Comparison of ENCODE assay signal across 27 cellular contexts in genomic region chr9:113320051-113320450, GRCh38. TPM values are rescaled to one million over a fixed set of nuclear protein-coding genes. Genes with fewer than 3 reads are reported as not detected.
A peak's percentile ranks its signal among the peaks of the same experiment; 100 is the strongest.
DNase-seq lines count a peak whose midpoint lies in the region; ATAC-seq and TF ChIP-seq lines count a peak whose summit lies in the region.
"Had no signal": no experiment of that assay in that cellular context is flagged by ENCODE, and none has a peak within 500 bp of the region (broad histone marks: within the 10 kb centered on the region; RNA-seq: fewer than 3 reads in every experiment).

No MANE protein-coding gene starts in this region.

- no peaks in the 10 kb centered on the region for H3K9me2 ChIP-seq in OCI-LY7 (ENCODE audit: insufficient read depth, low read length)

- H3K27ac Mint-ChIP-seq in endodermal cell (no peak overlapping the region), endothelial cell (ENCODE audit: unreplicated experiment) (no peak overlapping the region)
- H3K27ac Mint-ChIP-seq: CD14-positive monocyte; CD4-positive, alpha-beta memory T cell; CD4-positive, CD25-positive, alpha-beta regulatory T cell; CD8-positive, alpha-beta memory T cell had no signal

- ATAC-seq in HG03196 (IDR thresholded peaks at IDR 0.05; ENCODE audit: unreplicated experiment), result no peak
- ATAC-seq: GM12878 had no signal

- H3K9me3 Mint-ChIP-seq in endodermal cell, result no peaks in the 10 kb centered on the region
- H3K9me3 Mint-ChIP-seq in endothelial cell (ENCODE audit: unreplicated experiment), result no peaks in the 10 kb centered on the region
- H3K9me3 Mint-ChIP-seq: CD4-positive, alpha-beta memory T cell; CD8-positive, alpha-beta memory T cell had no signal

- H3K4me2 ChIP-seq in parathyroid adenoma (ENCODE audit: low read length), result peak overlapping the region; percentile 2
- H3K4me2 ChIP-seq in OCI-LY7 (ENCODE audit: low read length), result no peak overlapping the region
- H3K4me2 ChIP-seq: BLaER1 had no signal

- DNase-seq in endodermal cell, result peak; percentile 8
- no peak for DNase-seq in OCI-LY7 (ENCODE audit: low spot score)
- DNase-seq in endothelial cell (ENCODE audit: low spot score), result no peak
- DNase-seq: 8988T; ACHN; BE2C; C1 segment of cervical spinal cord; CD4-positive, alpha-beta memory T cell; CD4-positive, CD25-positive, alpha-beta regulatory T cell; CD8-positive, alpha-beta memory T cell; COR-L47; DMS 273 treated with DMSO at 0.1 percent for 48 hours; DMS153; DMS53; DMS79; DND-41; EL; GDM1 had no signal

- TF ChIP-seq CTCF in endodermal cell (conservative IDR thresholded peaks at IDR 0.05) (no peak), parathyroid adenoma (IDR thresholded peaks at IDR 0.05) (no peak), OCI-LY7 (conservative IDR thresholded peaks at IDR 0.05; ENCODE audit: low read length) (no peak), endothelial cell (IDR thresholded peaks at IDR 0.05; ENCODE audit: unreplicated experiment) (no peak)

- no peaks in the 10 kb centered on the region for H4K20me1 ChIP-seq in OCI-LY7 (ENCODE audit: insufficient read depth, low read length)
- H4K20me1 ChIP-seq: BLaER1 had no signal

- H3K27me3 Mint-ChIP-seq in endodermal cell (ENCODE audit: insufficient read depth), result no peaks in the 10 kb centered on the region
- no peaks in the 10 kb centered on the region for H3K27me3 Mint-ChIP-seq in endothelial cell (ENCODE audit: unreplicated experiment)
- H3K27me3 Mint-ChIP-seq: CD4-positive, alpha-beta memory T cell; CD4-positive, CD25-positive, alpha-beta regulatory T cell had no signal

- H3K27me3 ChIP-seq in endodermal cell (ENCODE audit: control insufficient read depth, insufficient read depth, low read length, poor library complexity, severe bottlenecking), result no peaks in the 10 kb centered on the region
- no peaks in the 10 kb centered on the region for H3K27me3 ChIP-seq in parathyroid adenoma (ENCODE audit: control insufficient read depth, insufficient read depth, low read length)
- H3K27me3 ChIP-seq: BE2C, BLaER1 had no signal

- H3K4me1 ChIP-seq in endodermal cell (ENCODE audit: control insufficient read depth, insufficient read depth, low read length) (peaks cover 8% of the 10 kb centered on the region), parathyroid adenoma (peaks cover 40% of the 10 kb centered on the region), OCI-LY7 (ENCODE audit: insufficient read depth, low read length, poor library complexity, severe bottlenecking) (no peaks in the 10 kb centered on the region)
- H3K4me1 ChIP-seq: BLaER1 had no signal

- H3K4me1 Mint-ChIP-seq in endodermal cell, result peaks cover 3% of the 10 kb centered on the region
- peaks cover 7% of the 10 kb centered on the region for H3K4me1 Mint-ChIP-seq in endothelial cell (ENCODE audit: unreplicated experiment)
- H3K4me1 Mint-ChIP-seq: CD14-positive monocyte; CD4-positive, alpha-beta memory T cell; CD4-positive, CD25-positive, alpha-beta regulatory T cell; CD8-positive, alpha-beta memory T cell had no signal

- no peak overlapping the region for H3K27ac ChIP-seq in endodermal cell (ENCODE audit: low read depth, low read length)
- H3K27ac ChIP-seq in parathyroid adenoma, result peak overlapping the region; percentile 75
- H3K27ac ChIP-seq in OCI-LY7 (ENCODE audit: low read depth, low read length, poor library complexity, severe bottlenecking), result no peak overlapping the region
- H3K27ac ChIP-seq: BLaER1 had no signal

- no peaks in the 10 kb centered on the region for H3K79me2 ChIP-seq in parathyroid adenoma
- H3K79me2 ChIP-seq in OCI-LY7 (ENCODE audit: insufficient read depth, low read depth, low read length), result no peaks in the 10 kb centered on the region

- H2AFZ ChIP-seq in parathyroid adenoma (no peak overlapping the region), OCI-LY7 (ENCODE audit: low read length) (no peak overlapping the region)

- CTCF ChIA-PET in OCI-LY7 (lab: Charles Lee; ENCODE audit: unreplicated experiment), result no interaction called here

- H3K4me3 ChIP-seq in endodermal cell (ENCODE audit: low read length), result no peak overlapping the region
- no peak overlapping the region for H3K4me3 ChIP-seq in parathyroid adenoma (ENCODE audit: low read depth, low read length)
- H3K4me3 ChIP-seq in OCI-LY7 (ENCODE audit: low read depth, low read length, poor library complexity, severe bottlenecking), result no peak overlapping the region
- H3K4me3 ChIP-seq: BLaER1, GM12878 had no signal

- H3K9me3 ChIP-seq in endodermal cell (ENCODE audit: control insufficient read depth, low read length) (no peaks in the 10 kb centered on the region), parathyroid adenoma (ENCODE audit: control insufficient read depth, low read length) (no peaks in the 10 kb centered on the region), OCI-LY7 (ENCODE audit: low read length) (no peaks in the 10 kb centered on the region)
- H3K9me3 ChIP-seq: BE2C, BLaER1 had no signal

- H3K4me3 Mint-ChIP-seq in endodermal cell (no peak overlapping the region), endothelial cell (ENCODE audit: unreplicated experiment) (no peak overlapping the region)
- H3K4me3 Mint-ChIP-seq: CD14-positive monocyte; CD4-positive, alpha-beta memory T cell; CD4-positive, CD25-positive, alpha-beta regulatory T cell; CD8-positive, alpha-beta memory T cell had no signal

- POLR2A ChIA-PET in OCI-LY7 (lab: Charles Lee), result interaction anchor here (0.9 to 1.1 kb wide), 3 partner anchors 23 to 340 kb away, joined by 3 to 5 read pairs (median 5); no protein-coding TSS in a partner anchor

- WGBS in endodermal cell (ENCODE audit: insufficient coverage in 1 of 2, insufficient read length in 1 of 2), 2 experiments, result 85 to 91% methylated on average over 3 of the region's 3 CpGs

- no TSS peak for BruUV-seq in OCI-LY7 (replicated peaks; lab: Mats Ljungman, UMichigan)

- no peak overlapping the region for H3K9ac ChIP-seq in endodermal cell (ENCODE audit: extremely low read depth, low read length, poor library complexity, severe bottlenecking)
- no peak overlapping the region for H3K9ac ChIP-seq in parathyroid adenoma
- H3K9ac ChIP-seq: BLaER1 had no signal

- H3K36me3 Mint-ChIP-seq in endodermal cell (ENCODE audit: low read depth) (no peaks in the 10 kb centered on the region), endothelial cell (ENCODE audit: low read depth, unreplicated experiment) (no peaks in the 10 kb centered on the region)
- H3K36me3 Mint-ChIP-seq: CD14-positive monocyte; CD8-positive, alpha-beta memory T cell had no signal

- H3K36me3 ChIP-seq in endodermal cell (ENCODE audit: control insufficient read depth, insufficient read depth, low read length) (no peaks in the 10 kb centered on the region), parathyroid adenoma (ENCODE audit: control insufficient read depth, insufficient read depth, low read length) (no peaks in the 10 kb centered on the region), OCI-LY7 (ENCODE audit: insufficient read depth, low read length) (no peaks in the 10 kb centered on the region)
- H3K36me3 ChIP-seq: BE2C had no signal

- intact Hi-C loops in OCI-LY7 (cut with micrococcal nuclease; ENCODE audit: unreplicated experiment), result no loop called here

RNA-seq across cellular contexts. Expression of gene RNF183, which starts 16.9 kb away (rescaled TPM):
- total RNA-seq in endodermal cell (under 1 TPM; 0.48 to 0.97 TPM), OCI-LY7 (2022) (not detected in 2 replicates), endothelial cell (ENCODE audit: unreplicated experiment) (not detected)
- not detected for polyA plus RNA-seq in endodermal cell (2013, experiment 1 of 2)
- not detected for polyA plus RNA-seq in endodermal cell (2013, experiment 2 of 2)
- not detected in 2 replicates for total RNA-seq in OCI-LY7 (2014; rRNA removed; shearing (Covaris generic))
- total RNA-seq: A673; CD4-positive, alpha-beta memory T cell; CD4-positive, CD25-positive, alpha-beta regulatory T cell; CD8-positive, alpha-beta memory T cell; Daoy; G401 had no signal
- polyA plus RNA-seq: AG04450; CD14-positive monocyte; CD4-positive, alpha-beta memory T cell; CD4-positive, CD25-positive, alpha-beta regulatory T cell; CD8-positive, alpha-beta memory T cell had no signal

RNA-seq across cellular contexts. Expression of gene WDR31, which starts 20.0 kb away (rescaled TPM):
- total RNA-seq in endodermal cell (1 to 10 TPM; 4.5 to 8.4 TPM), OCI-LY7 (2022) (1.2 and 1.4 TPM in 2 replicates), endothelial cell (ENCODE audit: unreplicated experiment) (0.95 TPM)
- polyA plus RNA-seq in endodermal cell (2013, experiment 1 of 2), result 2.8 TPM
- polyA plus RNA-seq in endodermal cell (2013, experiment 2 of 2), result 2.5 TPM
- 0.19 and 0.54 TPM in 2 replicates for total RNA-seq in OCI-LY7 (2014; rRNA removed; shearing (Covaris generic))

RNA-seq across cellular contexts. Expression of gene BSPRY, which starts 29.3 kb away (rescaled TPM):
- 10 to 100 TPM; 14.1 to 17.9 TPM for total RNA-seq in endodermal cell
- 1.4 TPM for polyA plus RNA-seq in endodermal cell (2013, experiment 1 of 2)
- polyA plus RNA-seq in endodermal cell (2013, experiment 2 of 2), result 0.99 TPM
- total RNA-seq in OCI-LY7 (2014; rRNA removed; shearing (Covaris generic)), result 0.54 and 1.3 TPM in 2 replicates
- total RNA-seq in OCI-LY7 (2022), result 0.82 and 0.98 TPM in 2 replicates
- total RNA-seq in endothelial cell (ENCODE audit: unreplicated experiment), result 0.15 TPM
- total RNA-seq: A673; CD4-positive, alpha-beta memory T cell; Daoy had no signal
- polyA plus RNA-seq: AG04450 had no signal

RNA-seq across cellular contexts. Expression of gene PRPF4, which starts 44.6 kb away (rescaled TPM):
- total RNA-seq in endodermal cell (10 to 100 TPM; 35.7 to 36.0 TPM), OCI-LY7 (2022) (35.8 and 39.9 TPM in 2 replicates), endothelial cell (ENCODE audit: unreplicated experiment) (20.5 TPM)
- polyA plus RNA-seq in endodermal cell (2013, experiment 1 of 2), result 28.4 TPM
- 26.7 TPM for polyA plus RNA-seq in endodermal cell (2013, experiment 2 of 2)
- total RNA-seq in OCI-LY7 (2014; rRNA removed; shearing (Covaris generic)), result 27.4 and 27.8 TPM in 2 replicates

RNA-seq across cellular contexts. Expression of gene CDC26, which starts 44.7 kb away (rescaled TPM):
- total RNA-seq in endodermal cell (10 to 100 TPM; 34.7 to 39.7 TPM), OCI-LY7 (2022) (39.7 and 39.9 TPM in 2 replicates), endothelial cell (ENCODE audit: unreplicated experiment) (27.0 TPM)
- polyA plus RNA-seq in endodermal cell (2013, experiment 1 of 2), result 32.5 TPM
- polyA plus RNA-seq in endodermal cell (2013, experiment 2 of 2), result 33.9 TPM
- 29.9 and 42.5 TPM in 2 replicates for total RNA-seq in OCI-LY7 (2014; rRNA removed; shearing (Covaris generic))

Comparison
In these comparisons a context has a peak if more than half of its experiments do, and no peak if none do; other contexts are left out.
1. RNA of gene BSPRY, which starts 29.3 kb away (total RNA-seq): 14.1 to 17.9 TPM in endodermal cell; 0.54 to 1.3 TPM in OCI-LY7 and 0.15 TPM in endothelial cell (single experiment); every median in the first group is over 4 times any median in the second.